Comparison of ENCODE assay signal across 26 cellular contexts in the genomic region with DNA sequence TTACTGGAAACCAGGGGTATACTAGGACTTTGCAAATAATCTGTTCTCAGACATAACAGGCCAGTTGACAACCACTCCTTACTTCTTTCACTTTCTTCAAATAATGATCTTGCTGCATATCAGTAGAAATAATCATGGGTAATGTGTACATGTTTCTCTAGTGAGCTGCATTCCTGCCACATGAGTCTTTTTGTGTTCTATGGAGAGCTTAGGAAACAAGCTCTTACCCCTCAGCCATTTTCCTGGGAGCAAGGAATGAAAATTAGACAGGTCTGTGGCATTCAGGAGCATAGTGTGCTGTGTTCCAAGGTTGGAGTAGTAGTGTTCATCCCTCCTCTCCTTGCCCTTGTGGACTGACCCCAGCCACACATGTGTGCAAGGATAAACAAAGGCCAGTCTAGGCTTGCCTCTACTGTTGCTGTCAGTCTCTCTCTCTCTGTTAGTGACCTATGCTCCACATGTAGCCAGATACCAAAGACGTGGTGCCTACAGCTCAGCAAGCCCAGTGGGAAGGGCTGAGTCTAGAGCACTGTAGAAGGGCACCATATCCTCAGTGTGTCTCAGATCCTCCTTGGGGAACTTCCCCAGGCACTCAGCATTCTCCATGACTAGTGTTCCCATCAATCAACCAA. TPM values are rescaled to one million over a fixed set of nuclear protein-coding genes. Genes with fewer than 3 reads are reported as not detected.
A peak's percentile ranks its signal among the peaks of the same experiment; 100 is the strongest.
DNase-seq lines count a peak whose midpoint lies in the region; ATAC-seq, FAIRE-seq and TF ChIP-seq lines count a peak whose summit lies in the region.
"Had no signal": no experiment of that assay in that cellular context is flagged by ENCODE, and none has a peak within 500 bp of the region (broad histone marks: within the 10 kb centered on the region; RNA-seq: fewer than 3 reads in every experiment).

No MANE protein-coding gene starts in this region.

- no peak for FAIRE-seq in bronchial epithelial cell (lab: Jason Lieb, UNC)
- FAIRE-seq: GM12891 had no signal

- no peaks in the 10 kb centered on the region for H3K4me1 ChIP-seq in endodermal cell (ENCODE audit: control insufficient read depth, insufficient read depth, low read length)
- H3K4me1 ChIP-seq: gastrocnemius medialis, uterus had no signal

- no peaks in the 10 kb centered on the region for H3K9me3 Mint-ChIP-seq in endodermal cell
- H3K9me3 Mint-ChIP-seq: activated naive CD4-positive, alpha-beta T cell treated with anti-CD3 and anti-CD28 coated beads, Interleukin-2, amount 10 ng/mL, durations not matched to agents 7 days and 5 days; natural killer cell; T-helper 2 cell treated with Interferon-gamma antibody and Interleukin-4, amounts not matched to agents 5 μg/mL and 100 μg/mL, for 36 hours had no signal

- H3K27ac ChIP-seq in endodermal cell (ENCODE audit: low read depth, low read length): no peak overlapping the region
- H3K27ac ChIP-seq: gastrocnemius medialis, lower lobe of right lung, spleen, uterus had no signal

- WGBS in endodermal cell (ENCODE audit: insufficient coverage in 1 of 2, insufficient read length in 1 of 2), 2 experiments: 73 to 80% methylated on average over 1 of the region's 1 CpG

- no peak for ATAC-seq in HG02571 (IDR thresholded peaks at IDR 0.05; ENCODE audit: unreplicated experiment)
- ATAC-seq: activated CD4-positive, alpha-beta T cell treated with anti-CD3 and anti-CD28 coated beads for 36 hours; gastrocnemius medialis had no signal

- H3K36me3 ChIP-seq in bronchial epithelial cell (ENCODE audit: control insufficient read depth, insufficient read depth, low read length): no peaks in the 10 kb centered on the region
- no peaks in the 10 kb centered on the region for H3K36me3 ChIP-seq in endodermal cell (ENCODE audit: control insufficient read depth, insufficient read depth, low read length)
- H3K36me3 ChIP-seq: gastrocnemius medialis, lower lobe of right lung, spleen, uterus had no signal

- H3K27me3 ChIP-seq in bronchial epithelial cell (ENCODE audit: control insufficient read depth, insufficient read depth, low read length) (no peaks in the 10 kb centered on the region), endodermal cell (ENCODE audit: control insufficient read depth, insufficient read depth, low read length, poor library complexity, severe bottlenecking) (peaks cover 59% of the 10 kb centered on the region)
- H3K27me3 ChIP-seq: gastrocnemius medialis, spleen, uterus had no signal

- H3K4me1 Mint-ChIP-seq in endodermal cell: no peaks in the 10 kb centered on the region
- H3K4me1 Mint-ChIP-seq: activated CD4-positive, alpha-beta T cell treated with anti-CD3 and anti-CD28 coated beads for 36 hours; activated naive CD4-positive, alpha-beta T cell treated with anti-CD3 and anti-CD28 coated beads, Interleukin-2, amount 10 ng/mL, durations not matched to agents 7 days and 5 days; natural killer cell had no signal

- no peak overlapping the region for H3K9ac ChIP-seq in endodermal cell (ENCODE audit: extremely low read depth, low read length, poor library complexity, severe bottlenecking)

- no peak overlapping the region for H3K4me3 Mint-ChIP-seq in endodermal cell
- H3K4me3 Mint-ChIP-seq: activated CD4-positive, alpha-beta T cell treated with anti-CD3 and anti-CD28 coated beads for 36 hours; activated naive CD4-positive, alpha-beta T cell treated with anti-CD3 and anti-CD28 coated beads, Interleukin-2, amount 10 ng/mL, durations not matched to agents 7 days and 5 days; natural killer cell; T-helper 2 cell treated with Interferon-gamma antibody and Interleukin-4, amounts not matched to agents 5 μg/mL and 100 μg/mL, for 36 hours had no signal

- H3K4me3 ChIP-seq in bronchial epithelial cell (ENCODE audit: low read depth, low read length) (no peak overlapping the region), endodermal cell (ENCODE audit: low read length) (no peak overlapping the region)
- H3K4me3 ChIP-seq: gastrocnemius medialis, lower lobe of right lung, spleen, uterus had no signal

- H3K27me3 Mint-ChIP-seq in endodermal cell (ENCODE audit: insufficient read depth): peaks cover 80% of the 10 kb centered on the region

- DNase-seq in AG08396 (ENCODE audit: low spot score) (peak; percentile 45), NCI-H226 (peak; percentile 70), bronchial epithelial cell (ENCODE audit: low read depth) (peak; percentile 77), islet precursor cell (peak; percentile 58), endodermal cell (no peak), NCI-H526 treated with DMSO at 0.1 percent for 48 hours (lab: John Stamatoyannopoulos, UW) (no peak)
- no peak for DNase-seq in activated T-cell treated with anti-CD3 and anti-CD28 coated beads, Interleukin-2, amount 50 U/mL, for 48 hours
- DNase-seq: activated CD4-positive, alpha-beta T cell treated with anti-CD3 and anti-CD28 coated beads for 36 hours; activated CD8-positive, alpha-beta memory T cell treated with anti-CD3 and anti-CD28 coated beads, Interleukin-2, amount 50 U/mL, for 4 hours; activated naive CD4-positive, alpha-beta T cell treated with anti-CD3 and anti-CD28 coated beads, Interleukin-2, amount 10 ng/mL, durations not matched to agents 7 days and 5 days; caudate nucleus; effector CD4-positive, alpha-beta T cell; gastrocnemius medialis; GOT3; lower lobe of right lung; natural killer cell; NCI-H146; NCI-H345; SHP77 treated with DMSO at 0.1 percent for 48 hours; spleen; stimulated activated naive CD4-positive, alpha-beta T cell treated with Interleukin-2 at 50 U/mL for 16 hours; uterus had no signal

- no peaks in the 10 kb centered on the region for H3K36me3 Mint-ChIP-seq in endodermal cell (ENCODE audit: low read depth)
- H3K36me3 Mint-ChIP-seq: activated naive CD4-positive, alpha-beta T cell treated with anti-CD3 and anti-CD28 coated beads, Interleukin-2, amount 10 ng/mL, durations not matched to agents 7 days and 5 days; natural killer cell had no signal

- TF ChIP-seq CTCF in bronchial epithelial cell (IDR thresholded peaks at IDR 0.05; ENCODE audit: insufficient read depth, low read length, severe bottlenecking) (no peak), endodermal cell (conservative IDR thresholded peaks at IDR 0.05) (no peak)

- H3K27ac Mint-ChIP-seq in endodermal cell: no peak overlapping the region
- H3K27ac Mint-ChIP-seq: activated CD4-positive, alpha-beta T cell treated with anti-CD3 and anti-CD28 coated beads for 36 hours; activated naive CD4-positive, alpha-beta T cell treated with anti-CD3 and anti-CD28 coated beads, Interleukin-2, amount 10 ng/mL, durations not matched to agents 7 days and 5 days; natural killer cell; T-helper 2 cell treated with Interferon-gamma antibody and Interleukin-4, amounts not matched to agents 5 μg/mL and 100 μg/mL, for 36 hours had no signal

- H3K9me3 ChIP-seq in endodermal cell (ENCODE audit: control insufficient read depth, low read length): no peaks in the 10 kb centered on the region
- H3K9me3 ChIP-seq: gastrocnemius medialis, lower lobe of right lung, spleen, uterus had no signal

RNA-seq across cellular contexts. Expression of a gene that starts 11.5 kb away (rescaled TPM):
- total RNA-seq in bronchial epithelial cell: not detected in 2 replicates
- 1 to 10 TPM; 1.4 to 1.6 TPM for total RNA-seq in endodermal cell
- polyA plus RNA-seq in endodermal cell (2013, experiment 1 of 2): 0.75 TPM
- polyA plus RNA-seq in endodermal cell (2013, experiment 2 of 2): 1.7 TPM
- total RNA-seq: activated CD4-positive, alpha-beta T cell treated with anti-CD3 and anti-CD28 coated beads for 36 hours; G401; natural killer cell had no signal

Comparison
In these comparisons a context has a peak if more than half of its experiments do, and no peak if none do; other contexts are left out.
1. DNase-seq: peak in AG08396 (single experiment), NCI-H226 (single experiment), bronchial epithelial cell (single experiment) and islet precursor cell (single experiment); none in endodermal cell (single experiment), NCI-H526 treated with DMSO at 0.1 percent for 48 hours (single experiment) and activated T-cell treated with anti-CD3 and anti-CD28 coated beads, Interleukin-2, amount 50 U/mL, for 48 hours (0 of 2).